Comparison of ENCODE assay signal across 1 cellular context in the genomic region with DNA sequence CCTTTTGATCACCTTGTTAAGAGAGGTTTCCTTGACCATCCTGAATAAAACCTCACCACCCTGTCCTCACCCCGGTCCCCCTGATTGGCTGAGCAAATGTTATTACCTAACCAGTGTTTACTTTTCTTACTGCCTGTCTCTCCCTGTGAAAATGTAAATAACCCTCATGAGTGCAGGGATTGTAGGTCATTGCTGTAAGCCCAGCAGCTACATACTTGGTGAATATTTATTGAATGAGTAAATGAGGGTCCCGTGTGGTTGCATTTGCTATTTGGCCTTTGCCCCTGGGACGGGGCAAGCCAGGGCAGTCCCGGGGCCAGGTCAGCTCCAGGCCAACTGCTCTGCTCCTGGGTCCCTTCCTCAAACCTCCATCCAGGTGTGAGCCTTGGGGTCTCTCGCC.
TF ChIP-seq lines count a peak whose summit lies in the region.

No MANE protein-coding gene starts in this region.

TF ChIP-seq in HepG2, 621 proteins besides CTCF, POLR2A, EP300 and RAD21 (continued from another document and continues in another):
- TF ChIP-seq, protein P1, sequence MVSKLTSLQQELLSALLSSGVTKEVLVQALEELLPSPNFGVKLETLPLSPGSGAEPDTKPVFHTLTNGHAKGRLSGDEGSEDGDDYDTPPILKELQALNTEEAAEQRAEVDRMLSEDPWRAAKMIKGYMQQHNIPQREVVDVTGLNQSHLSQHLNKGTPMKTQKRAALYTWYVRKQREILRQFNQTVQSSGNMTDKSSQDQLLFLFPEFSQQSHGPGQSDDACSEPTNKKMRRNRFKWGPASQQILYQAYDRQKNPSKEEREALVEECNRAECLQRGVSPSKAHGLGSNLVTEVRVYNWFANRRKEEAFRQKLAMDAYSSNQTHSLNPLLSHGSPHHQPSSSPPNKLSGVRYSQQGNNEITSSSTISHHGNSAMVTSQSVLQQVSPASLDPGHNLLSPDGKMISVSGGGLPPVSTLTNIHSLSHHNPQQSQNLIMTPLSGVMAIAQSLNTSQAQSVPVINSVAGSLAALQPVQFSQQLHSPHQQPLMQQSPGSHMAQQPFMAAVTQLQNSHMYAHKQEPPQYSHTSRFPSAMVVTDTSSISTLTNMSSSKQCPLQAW (CRISPR knock-in tag; IDR thresholded peaks at IDR 0.05), result 0 out of 2 replicates have a peak, but pooled peaks have one; percentile 58
- TF ChIP-seq GMEB2 (CRISPR knock-in tag; IDR thresholded peaks at IDR 0.05; ENCODE audit: low read depth), result no peak
- no peak for TF ChIP-seq KLF13 (CRISPR knock-in tag; IDR thresholded peaks at IDR 0.05)
- peak; percentile 79 for TF ChIP-seq JUN (CRISPR knock-in tag; IDR thresholded peaks at IDR 0.05)
- no peak for TF ChIP-seq ZNF160 (CRISPR knock-in tag; IDR thresholded peaks at IDR 0.05)
- peak; percentile 62; the same call in 1 of the 2 replicates for TF ChIP-seq TFAP4 (IDR thresholded peaks at IDR 0.05; ENCODE audit: borderline replicate concordance, low read depth)
- no peak for TF ChIP-seq XBP1 (CRISPR knock-in tag; IDR thresholded peaks at IDR 0.05)
- TF ChIP-seq TP53 (CRISPR knock-in tag; conservative IDR thresholded peaks at IDR 0.05), result no peak
- peak; percentile 78 for TF ChIP-seq MIXL1 (CRISPR knock-in tag; IDR thresholded peaks at IDR 0.05)
- peak; percentile 69; the same call in 1 of the 2 replicates for TF ChIP-seq NAIF1 (CRISPR knock-in tag; IDR thresholded peaks at IDR 0.05; ENCODE audit: borderline replicate concordance)
- TF ChIP-seq TBX3 (IDR thresholded peaks at IDR 0.05; ENCODE audit: borderline replicate concordance), result peak; percentile 32; the same call in 1 of the 2 replicates
- no peak for TF ChIP-seq PHB2 (IDR thresholded peaks at IDR 0.05; ENCODE audit: partially characterized antibody)
- TF ChIP-seq NCOR1 (IDR thresholded peaks at IDR 0.05; ENCODE audit: borderline replicate concordance, low read length), result peak; percentile 77; the same call in 1 of the 2 replicates
- TF ChIP-seq MAFF (IDR thresholded peaks at IDR 0.05; ENCODE audit: low read depth, low read length), result no peak
- 0 out of 2 replicates have a peak, but pooled peaks have one; percentile 43 for TF ChIP-seq NFIC (IDR thresholded peaks at IDR 0.05; ENCODE audit: low read length)
- peak; percentile 86 for TF ChIP-seq HMG20A (CRISPR knock-in tag; IDR thresholded peaks at IDR 0.05; ENCODE audit: borderline replicate concordance)
- no peak for TF ChIP-seq TOPORS (CRISPR knock-in tag; IDR thresholded peaks at IDR 0.05)
- TF ChIP-seq MTERF4 (CRISPR knock-in tag; IDR thresholded peaks at IDR 0.05), result no peak
- TF ChIP-seq ATF4 (CRISPR knock-in tag; IDR thresholded peaks at IDR 0.05), result peak in 1 of 2 experiments; percentile 54; a peak in 1 of 4 replicates
- no peak for TF ChIP-seq CBX5 (CRISPR knock-in tag; IDR thresholded peaks at IDR 0.05; ENCODE audit: borderline replicate concordance)
- no peak for TF ChIP-seq ZNF3 (CRISPR knock-in tag; IDR thresholded peaks at IDR 0.05)
- TF ChIP-seq GFI1 (CRISPR knock-in tag; IDR thresholded peaks at IDR 0.05; ENCODE audit: borderline replicate concordance), result peak; percentile 91
- TF ChIP-seq REPIN1 (CRISPR knock-in tag; IDR thresholded peaks at IDR 0.05; ENCODE audit: borderline replicate concordance, low read depth), result peak; percentile 37; the same call in 1 of the 2 replicates
- TF ChIP-seq, protein P2, sequence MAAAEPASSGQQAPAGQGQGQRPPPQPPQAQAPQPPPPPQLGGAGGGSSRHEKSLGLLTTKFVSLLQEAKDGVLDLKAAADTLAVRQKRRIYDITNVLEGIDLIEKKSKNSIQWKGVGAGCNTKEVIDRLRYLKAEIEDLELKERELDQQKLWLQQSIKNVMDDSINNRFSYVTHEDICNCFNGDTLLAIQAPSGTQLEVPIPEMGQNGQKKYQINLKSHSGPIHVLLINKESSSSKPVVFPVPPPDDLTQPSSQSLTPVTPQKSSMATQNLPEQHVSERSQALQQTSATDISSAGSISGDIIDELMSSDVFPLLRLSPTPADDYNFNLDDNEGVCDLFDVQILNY (CRISPR knock-in tag; conservative IDR thresholded peaks at IDR 0.05), result no peak
- TF ChIP-seq ARID4A (CRISPR knock-in tag; IDR thresholded peaks at IDR 0.05; ENCODE audit: borderline replicate concordance), result no peak; the same call in 1 of the 2 replicates
- no peak for TF ChIP-seq NFE2L2 (IDR thresholded peaks at IDR 0.05; ENCODE audit: low read length)
- no peak for TF ChIP-seq LCORL (IDR thresholded peaks at IDR 0.05)
- peak; percentile 76; the same call in 1 of the 2 replicates for TF ChIP-seq LCORL (CRISPR knock-in tag; IDR thresholded peaks at IDR 0.05)
- TF ChIP-seq HOXA3 (CRISPR knock-in tag; IDR thresholded peaks at IDR 0.05), result peak; percentile 26; the same call in 1 of the 2 replicates
- TF ChIP-seq NR2F1 (CRISPR knock-in tag; IDR thresholded peaks at IDR 0.05), result peak; percentile 69 to 89; a peak in 3 of 4 replicates
- no peak for TF ChIP-seq GABPB1 (CRISPR knock-in tag; IDR thresholded peaks at IDR 0.05)
- no peak for TF ChIP-seq SOX13 (IDR thresholded peaks at IDR 0.05)
- peak in 1 of 2 experiments; percentile 72; a peak in 2 of 4 replicates for TF ChIP-seq SOX13 (CRISPR knock-in tag; conservative IDR thresholded peaks at IDR 0.05 in 1 of 2, IDR thresholded peaks at IDR 0.05 in 1 of 2)
- TF ChIP-seq ZFY (CRISPR knock-in tag; IDR thresholded peaks at IDR 0.05), result no peak
- peak; percentile 82 for TF ChIP-seq CEBPG (CRISPR knock-in tag; IDR thresholded peaks at IDR 0.05)
- TF ChIP-seq ZNF251 (CRISPR knock-in tag; IDR thresholded peaks at IDR 0.05), result no peak
- TF ChIP-seq ZKSCAN8 (CRISPR knock-in tag; IDR thresholded peaks at IDR 0.05; ENCODE audit: borderline replicate concordance), result peak; percentile 59; the same call in 1 of the 2 replicates
- peak; percentile 93 for TF ChIP-seq TEAD3 (CRISPR knock-in tag; optimal IDR thresholded peaks at IDR 0.05; ENCODE audit: borderline replicate concordance)
- peak; percentile 64; the same call in 1 of the 2 replicates for TF ChIP-seq FOSL1 (CRISPR knock-in tag; IDR thresholded peaks at IDR 0.05; ENCODE audit: borderline replicate concordance)
- TF ChIP-seq ATF2 (CRISPR knock-in tag; IDR thresholded peaks at IDR 0.05), result peak; percentile 73; the same call in 1 of the 2 replicates
- TF ChIP-seq PHF5A (CRISPR knock-in tag; IDR thresholded peaks at IDR 0.05; ENCODE audit: low read depth, unreplicated experiment), result no peak
- TF ChIP-seq TFE3 (CRISPR knock-in tag; IDR thresholded peaks at IDR 0.05), result peak; percentile 61; the same call in 1 of the 2 replicates
- no peak for TF ChIP-seq ZNF891 (CRISPR knock-in tag; IDR thresholded peaks at IDR 0.05)
- peak; percentile 79 for TF ChIP-seq NFYB (CRISPR knock-in tag; IDR thresholded peaks at IDR 0.05)
- TF ChIP-seq ARNTL (CRISPR knock-in tag; IDR thresholded peaks at IDR 0.05), result peak; percentile 90
- TF ChIP-seq, protein P3, sequence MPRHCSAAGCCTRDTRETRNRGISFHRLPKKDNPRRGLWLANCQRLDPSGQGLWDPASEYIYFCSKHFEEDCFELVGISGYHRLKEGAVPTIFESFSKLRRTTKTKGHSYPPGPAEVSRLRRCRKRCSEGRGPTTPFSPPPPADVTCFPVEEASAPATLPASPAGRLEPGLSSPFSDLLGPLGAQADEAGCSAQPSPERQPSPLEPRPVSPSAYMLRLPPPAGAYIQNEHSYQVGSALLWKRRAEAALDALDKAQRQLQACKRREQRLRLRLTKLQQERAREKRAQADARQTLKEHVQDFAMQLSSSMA (CRISPR knock-in tag; IDR thresholded peaks at IDR 0.05), result no peak
- peak; percentile 82 for TF ChIP-seq ISL2 (CRISPR knock-in tag; IDR thresholded peaks at IDR 0.05)
- TF ChIP-seq YEATS2 (CRISPR knock-in tag; IDR thresholded peaks at IDR 0.05; ENCODE audit: borderline replicate concordance), result peak; percentile 16; the same call in 1 of the 2 replicates
- peak; percentile 67 for TF ChIP-seq SKI (IDR thresholded peaks at IDR 0.05; ENCODE audit: partially characterized antibody)
- TF ChIP-seq ERF (CRISPR knock-in tag; IDR thresholded peaks at IDR 0.05), result peak; percentile 64; the same call in 1 of the 2 replicates
- no peak for TF ChIP-seq BORCS8-MEF2B (CRISPR knock-in tag; IDR thresholded peaks at IDR 0.05)
- peak; percentile 70; the same call in 1 of the 2 replicates for TF ChIP-seq IRF2 (CRISPR knock-in tag; IDR thresholded peaks at IDR 0.05)
